Comparison of ENCODE assay signal across 26 cellular contexts in genomic region chr2:72995420-72996151, GRCh38.
DNase-seq lines count a peak whose midpoint lies in the region; ATAC-seq, FAIRE-seq and TF ChIP-seq lines count a peak whose summit lies in the region.
"Had no signal": no experiment of that assay in that cellular context is flagged by ENCODE, and none has a peak within 500 bp of the region (broad histone marks: within the 10 kb centered on the region; RNA-seq: fewer than 3 reads in every experiment).

No MANE protein-coding gene starts in this region.

- H2BK15ac ChIP-seq in H1 (ENCODE audit: low read length) (no peak overlapping the region), neuronal stem cell (ENCODE audit: low read length) (no peak overlapping the region)

- H3K4me1 ChIP-seq in H1 (replicated peaks in 1 of 4; ENCODE audit: control insufficient read depth in 3 of 4, insufficient read depth in 4 of 4, low read length in 3 of 4) (peaks cover 0 to 2% (median 0%) of the 10 kb centered on the region in 4 experiments; a peak in 3 of 7 replicates), neuronal stem cell (ENCODE audit: control insufficient read depth in 2 of 2, insufficient read depth in 1 of 2, low read depth in 1 of 2, low read length in 2 of 2) (peaks cover 0 to 23% of the 10 kb centered on the region in 2 donors)
- H3K4me1 ChIP-seq: foreskin keratinocyte had no signal

- no peak overlapping the region for H2BK12ac ChIP-seq in H1 (ENCODE audit: low read depth, low read length)
- H2BK12ac ChIP-seq in neuronal stem cell (ENCODE audit: low read length): no peak overlapping the region

- no peak overlapping the region for H3K56ac ChIP-seq in H1 (replicated peaks; ENCODE audit: insufficient read length, low read depth, low read length)

- no peak overlapping the region for H3K27ac Mint-ChIP-seq in activated naive CD8-positive, alpha-beta T cell treated with anti-CD3 and anti-CD28 coated beads, Interleukin-2, amount 10 ng/mL, durations not matched to agents 7 days and 5 days
- no peak overlapping the region for H3K27ac Mint-ChIP-seq in activated naive CD8-positive, alpha-beta T cell treated with anti-CD3 and anti-CD28 coated beads, Interleukin-2, amount 50 U/mL, for 24 hours
- H3K27ac Mint-ChIP-seq: memory B cell had no signal

- H2BK5ac ChIP-seq in H1 (ENCODE audit: low read depth, low read length) (0 out of 2 replicates have a peak overlapping the region, but pooled peaks have one; percentile 13), neuronal stem cell (ENCODE audit: low read length) (no peak overlapping the region)

- H4K8ac ChIP-seq in H1 (ENCODE audit: extremely low read depth, insufficient read depth, low read length): no peak overlapping the region
- H4K8ac ChIP-seq in neuronal stem cell (ENCODE audit: low read depth, low read length): no peak overlapping the region

- H3K4ac ChIP-seq in H1 (replicated peaks; ENCODE audit: insufficient read length, low read depth, low read length) (no peak overlapping the region), neuronal stem cell (ENCODE audit: low read length) (no peak overlapping the region)

- TF ChIP-seq RAD21 in H1 (IDR thresholded peaks at IDR 0.05 in 1 of 2, conservative IDR thresholded peaks at IDR 0.05 in 1 of 2; ENCODE audit: low read depth in 2 of 2, low read length in 2 of 2): no peak

- no peak overlapping the region for H2BK20ac ChIP-seq in H1 (ENCODE audit: low read length)

- no peaks in the 10 kb centered on the region for H3K36me3 ChIP-seq in H1 (ENCODE audit: control insufficient read depth in 2 of 4, insufficient read depth in 4 of 4, low read length in 3 of 4)
- H3K36me3 ChIP-seq in neuronal stem cell (replicated peaks in 1 of 2; ENCODE audit: control insufficient read depth in 2 of 2, insufficient read depth in 2 of 2, low read length in 2 of 2): peaks cover 2 to 4% of the 10 kb centered on the region in 2 donors
- H3K36me3 ChIP-seq: cardiac muscle cell had no signal

- H3K79me2 ChIP-seq in H1 (ENCODE audit: control insufficient read depth in 1 of 2, insufficient read depth in 2 of 2, low read length in 2 of 2): no peaks in the 10 kb centered on the region

- H2AFZ ChIP-seq in H1 (ENCODE audit: low read length) (no peak overlapping the region), neuronal stem cell (ENCODE audit: low read length) (no peak overlapping the region)

- ATAC-seq in activated naive CD8-positive, alpha-beta T cell treated with anti-CD3 and anti-CD28 coated beads, Interleukin-2, amount 10 ng/mL, durations not matched to agents 7 days and 5 days (ENCODE audit: low read depth): no peak
- ATAC-seq in activated naive CD8-positive, alpha-beta T cell treated with anti-CD3 and anti-CD28 coated beads, Interleukin-2, amount 50 U/mL, for 24 hours: no peak
- ATAC-seq in GM19035 (IDR thresholded peaks at IDR 0.05; ENCODE audit: unreplicated experiment) (no peak), GM18858 (IDR thresholded peaks at IDR 0.05; ENCODE audit: unreplicated experiment) (no peak), GM19463 (IDR thresholded peaks at IDR 0.05; ENCODE audit: unreplicated experiment) (no peak)
- ATAC-seq: activated CD4-positive, CD25-positive, alpha-beta regulatory T cell treated with anti-CD3 and anti-CD28 coated beads, Interleukin-2, amount 50 U/mL, for 24 hours; foreskin keratinocyte had no signal

- H4K20me1 ChIP-seq in H1 (replicated peaks in 1 of 2; ENCODE audit: control insufficient read depth in 1 of 2, insufficient read depth in 2 of 2, low read length in 2 of 2): peaks cover 0 to 2% of the 10 kb centered on the region in 2 experiments

- H3K79me1 ChIP-seq in H1 (ENCODE audit: low read depth, low read length) (no peaks in the 10 kb centered on the region), neuronal stem cell (ENCODE audit: low read depth, low read length) (peaks cover 3% of the 10 kb centered on the region)

- no peak for TF ChIP-seq POLR2A in H1 (IDR thresholded peaks at IDR 0.05; ENCODE audit: control extremely low read depth in 1 of 2, low read depth in 2 of 2, low read length in 2 of 2)

- H3K4me3 ChIP-seq in H1 (ENCODE audit: extremely low read depth in 1 of 4, insufficient read depth in 2 of 4, low read depth in 3 of 4, low read length in 4 of 4) (no peak overlapping the region), neuronal stem cell (ENCODE audit: low read length in 2 of 2) (no peak overlapping the region)
- H3K4me3 ChIP-seq: cardiac muscle cell, dorsolateral prefrontal cortex had no signal

- H4K91ac ChIP-seq in H1 (replicated peaks; ENCODE audit: insufficient read length, low read length) (no peak overlapping the region), neuronal stem cell (ENCODE audit: low read depth, low read length, poor library complexity) (no peak overlapping the region)

- H3K27me3 Mint-ChIP-seq in activated naive CD8-positive, alpha-beta T cell treated with anti-CD3 and anti-CD28 coated beads, Interleukin-2, amount 10 ng/mL, durations not matched to agents 7 days and 5 days: no peaks in the 10 kb centered on the region
- H3K27me3 Mint-ChIP-seq in activated naive CD8-positive, alpha-beta T cell treated with anti-CD3 and anti-CD28 coated beads, Interleukin-2, amount 50 U/mL, for 24 hours: no peaks in the 10 kb centered on the region
- H3K27me3 Mint-ChIP-seq: memory B cell; naive B cell; stimulated activated naive CD8-positive, alpha-beta T cell treated with anti-CD3 and anti-CD28 coated beads, Interleukin-15, amount 100 ng/mL, for 72 hours had no signal

- WGBS in H1 (ENCODE audit: extremely low coverage in 1 of 2, insufficient coverage in 1 of 2, insufficient read length in 1 of 2, insufficient replicate concordance in 2 of 2, low coverage in 1 of 2, low lambda C conversion rate in 2 of 2, missing lambda C conversion rate in 1 of 2), 2 experiments: 86% methylated on average over 15 of the region's 16 CpGs; no CpG with 5 or more reads in 1 of the 2 experiments
- WGBS in neuronal stem cell (ENCODE audit: extremely low coverage in 2 of 2, insufficient read length in 2 of 2, insufficient replicate concordance in 1 of 2), 2 donors: no CpG with 5 or more reads among the region's 16 CpGs

- no peak overlapping the region for H2AK5ac ChIP-seq in H1 (ENCODE audit: low read depth, low read length)
- H2AK5ac ChIP-seq in neuronal stem cell (ENCODE audit: low read depth, low read length): peak overlapping the region; percentile 66

- H3K27ac ChIP-seq in H1 (ENCODE audit: low read depth, low read length) (no peak overlapping the region), neuronal stem cell (replicated peaks; ENCODE audit: low read length) (peak overlapping the region; percentile 8)
- H3K27ac ChIP-seq: cardiac muscle cell, foreskin keratinocyte, RWPE1 had no signal

- H3K9me3 Mint-ChIP-seq in activated naive CD8-positive, alpha-beta T cell treated with anti-CD3 and anti-CD28 coated beads, Interleukin-2, amount 10 ng/mL, durations not matched to agents 7 days and 5 days: no peaks in the 10 kb centered on the region
- H3K9me3 Mint-ChIP-seq in activated naive CD8-positive, alpha-beta T cell treated with anti-CD3 and anti-CD28 coated beads, Interleukin-2, amount 50 U/mL, for 24 hours: no peaks in the 10 kb centered on the region
- H3K9me3 Mint-ChIP-seq: memory B cell; naive B cell; stimulated activated naive CD8-positive, alpha-beta T cell treated with anti-CD3 and anti-CD28 coated beads, Interleukin-15, amount 100 ng/mL, for 72 hours had no signal

- no peak overlapping the region for H3K18ac ChIP-seq in H1 (ENCODE audit: extremely low read depth, low read length)
- H3K18ac ChIP-seq in neuronal stem cell (ENCODE audit: low read length): peak overlapping the region; percentile 86

- H3K14ac ChIP-seq in H1 (ENCODE audit: insufficient read length) (no peak overlapping the region), neuronal stem cell (ENCODE audit: low read length) (no peak overlapping the region)

- no peaks in the 10 kb centered on the region; a peak in 2 of 7 replicates for H3K27me3 ChIP-seq in H1 (replicated peaks in 1 of 4; ENCODE audit: control insufficient read depth in 3 of 4, extremely low read depth in 1 of 4, insufficient read depth in 3 of 4, low read length in 3 of 4)
- H3K27me3 ChIP-seq in neuronal stem cell (ENCODE audit: control insufficient read depth in 3 of 3, insufficient read depth in 3 of 3, low read depth in 1 of 3, low read length in 3 of 3): peaks cover 0 to 52% (median 2%) of the 10 kb centered on the region in 3 experiments
- H3K27me3 ChIP-seq: cardiac muscle cell, dorsolateral prefrontal cortex, foreskin keratinocyte had no signal

- FAIRE-seq in H1 (lab: Jason Lieb, UNC): no peak
- FAIRE-seq: keratinocyte, urothelium cell line had no signal

- H3K9ac ChIP-seq in H1 (replicated peaks in 1 of 4; ENCODE audit: extremely low read depth in 1 of 4, low read depth in 3 of 4, low read length in 3 of 4) (no peak overlapping the region; a peak in 1 of 7 replicates), neuronal stem cell (ENCODE audit: low read depth, low read length, poor library complexity) (no peak overlapping the region)

- no peak overlapping the region for H3K4me2 ChIP-seq in H1 (ENCODE audit: insufficient read depth in 1 of 2, low read depth in 2 of 2, low read length in 2 of 2)
- peak overlapping the region; percentile 35 for H3K4me2 ChIP-seq in neuronal stem cell (ENCODE audit: insufficient read depth, low read length, poor library complexity, severe bottlenecking)

- H3K36me3 Mint-ChIP-seq in activated naive CD8-positive, alpha-beta T cell treated with anti-CD3 and anti-CD28 coated beads, Interleukin-2, amount 10 ng/mL, durations not matched to agents 7 days and 5 days: no peaks in the 10 kb centered on the region
- H3K36me3 Mint-ChIP-seq in activated naive CD8-positive, alpha-beta T cell treated with anti-CD3 and anti-CD28 coated beads, Interleukin-2, amount 50 U/mL, for 24 hours (ENCODE audit: low read depth): no peaks in the 10 kb centered on the region
- H3K36me3 Mint-ChIP-seq: memory B cell, naive B cell had no signal

- H3K9me3 ChIP-seq in H1 (ENCODE audit: insufficient read depth in 2 of 2, low read depth in 1 of 2, low read length in 1 of 2): no peaks in the 10 kb centered on the region
- H3K9me3 ChIP-seq in neuronal stem cell (replicated peaks in 1 of 2; ENCODE audit: control insufficient read depth in 2 of 2, insufficient read depth in 1 of 2, low read depth in 1 of 2, low read length in 2 of 2): no peaks in the 10 kb centered on the region

- POLR2A ChIA-PET in activated naive CD8-positive, alpha-beta T cell treated with anti-CD3 and anti-CD28 coated beads, Interleukin-2, amount 10 ng/mL, durations not matched to agents 7 days and 5 days (lab: Charles Lee): no interaction called here
- POLR2A ChIA-PET in H1 (lab: Charles Lee; ENCODE audit: partially characterized antibody): interaction anchor here (1.2 kb wide), 1 partner anchor 10 kb away, joined by 3 read pairs; no protein-coding TSS in a partner anchor

- H3K23me2 ChIP-seq in H1 (ENCODE audit: low read depth, low read length): no peaks in the 10 kb centered on the region

- peak; percentile 18 for DNase-seq in activated naive CD8-positive, alpha-beta T cell treated with anti-CD3 and anti-CD28 coated beads, Interleukin-2, amount 10 ng/mL, durations not matched to agents 7 days and 5 days
- DNase-seq in activated naive CD8-positive, alpha-beta T cell treated with anti-CD3 and anti-CD28 coated beads, Interleukin-2, amount 50 U/mL, for 24 hours: no peak
- DNase-seq in H1 (ENCODE audit: low read depth in 1 of 2, low spot score in 2 of 2) (peak in 1 of 2 experiments; percentile 41), neuronal stem cell (ENCODE audit: low spot score) (peak; percentile 79), KG1 (lab: John Stamatoyannopoulos, UW) (no peak)
- DNase-seq: C1 segment of cervical spinal cord, Calu3, EL, erythroblast, foreskin keratinocyte, hypothalamus, naive B cell, NCI-H1105 treated with DMSO at 0.1 percent for 48 hours, NCI-H524, T-helper 9 cell had no signal

- no peak overlapping the region for H3K4me3 Mint-ChIP-seq in activated naive CD8-positive, alpha-beta T cell treated with anti-CD3 and anti-CD28 coated beads, Interleukin-2, amount 10 ng/mL, durations not matched to agents 7 days and 5 days
- no peak overlapping the region for H3K4me3 Mint-ChIP-seq in activated naive CD8-positive, alpha-beta T cell treated with anti-CD3 and anti-CD28 coated beads, Interleukin-2, amount 50 U/mL, for 24 hours
- H3K4me3 Mint-ChIP-seq: memory B cell; stimulated activated naive CD8-positive, alpha-beta T cell treated with anti-CD3 and anti-CD28 coated beads, Interleukin-15, amount 100 ng/mL, for 72 hours had no signal

- H4K5ac ChIP-seq in H1 (ENCODE audit: insufficient read length, low read depth, low read length): no peak overlapping the region

- H3K4me1 Mint-ChIP-seq in activated naive CD8-positive, alpha-beta T cell treated with anti-CD3 and anti-CD28 coated beads, Interleukin-2, amount 10 ng/mL, durations not matched to agents 7 days and 5 days: no peaks in the 10 kb centered on the region
- peaks cover 2% of the 10 kb centered on the region for H3K4me1 Mint-ChIP-seq in activated naive CD8-positive, alpha-beta T cell treated with anti-CD3 and anti-CD28 coated beads, Interleukin-2, amount 50 U/mL, for 24 hours
- H3K4me1 Mint-ChIP-seq: memory B cell; naive B cell; stimulated activated naive CD8-positive, alpha-beta T cell treated with anti-CD3 and anti-CD28 coated beads, Interleukin-15, amount 100 ng/mL, for 72 hours had no signal

- no peak overlapping the region for H3K23ac ChIP-seq in H1 (ENCODE audit: insufficient read length)
- peak overlapping the region; percentile 82 for H3K23ac ChIP-seq in neuronal stem cell (ENCODE audit: low read depth, low read length, poor library complexity)

- H2BK120ac ChIP-seq in H1 (replicated peaks; ENCODE audit: low read depth, low read length) (no peak overlapping the region), neuronal stem cell (ENCODE audit: low read depth, low read length) (no peak overlapping the region)

- no peak for TF ChIP-seq CTCF in H1 (IDR thresholded peaks at IDR 0.05; ENCODE audit: control extremely low read depth in 1 of 3, insufficient read depth in 1 of 3, low read depth in 1 of 3, low read length in 3 of 3)

- CTCF ChIA-PET in H1 (lab: Charles Lee; ENCODE audit: partially characterized antibody): interaction anchor here (0.6 to 9.0 kb wide), 13 partner anchors 11 to 181 kb away, joined by 3 to 86 read pairs (median 6); no protein-coding TSS in a partner anchor

- no peak for TF ChIP-seq EP300 in H1 (IDR thresholded peaks at IDR 0.05; ENCODE audit: borderline replicate concordance in 1 of 2, low read depth in 2 of 2, low read length in 2 of 2)

Comparison
In these comparisons a context has a peak if more than half of its experiments do, and no peak if none do; other contexts are left out.
1. DNase-seq: peak in activated naive CD8-positive, alpha-beta T cell treated with anti-CD3 and anti-CD28 coated beads, Interleukin-2, amount 10 ng/mL, durations not matched to agents 7 days and 5 days (single experiment) and neuronal stem cell (single experiment); none in activated naive CD8-positive, alpha-beta T cell treated with anti-CD3 and anti-CD28 coated beads, Interleukin-2, amount 50 U/mL, for 24 hours (single experiment) and KG1 (single experiment).